11 cellular contexts compared by ENCODE assay signal in the genomic region with DNA sequence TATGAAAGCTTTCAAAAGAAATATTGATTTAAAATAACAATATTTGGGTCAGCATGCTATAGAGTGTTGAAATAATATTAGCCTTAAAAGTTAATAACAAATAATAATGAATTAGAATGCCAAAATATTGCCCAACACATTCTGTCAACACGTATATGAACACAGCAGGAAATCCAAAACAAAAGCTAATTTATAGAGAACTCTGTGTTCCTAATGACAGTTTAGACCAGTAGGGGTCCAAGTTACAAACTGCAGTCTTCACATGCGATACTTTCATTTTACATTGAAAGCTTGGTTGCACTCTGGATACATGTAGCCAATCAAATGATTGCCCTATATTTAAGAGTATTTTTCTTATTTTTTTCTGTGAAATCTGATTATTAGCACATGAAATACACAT.
DNase-seq lines count a peak whose midpoint lies in the region; ATAC-seq, FAIRE-seq and TF ChIP-seq lines count a peak whose summit lies in the region.
"Had no signal": no experiment of that assay in that cellular context is flagged by ENCODE, and none has a peak within 500 bp of the region (broad histone marks: within the 10 kb centered on the region; RNA-seq: fewer than 3 reads in every experiment).

No MANE protein-coding gene starts in this region.

- no peaks in the 10 kb centered on the region for H3F3A ChIP-seq in PC-9 (ENCODE audit: insufficient read depth, low read depth)

- H3K4me2 ChIP-seq in endothelial cell of umbilical vein (ENCODE audit: insufficient read depth, low read length) = no peak overlapping the region
- H3K4me2 ChIP-seq in PC-9 = no peak overlapping the region

- FAIRE-seq in endothelial cell of umbilical vein (lab: Jason Lieb, UNC) = no peak

- TF ChIP-seq EP300 in Ishikawa (IDR thresholded peaks at IDR 0.05; ENCODE audit: borderline replicate concordance) = no peak

- no peaks in the 10 kb centered on the region for H3K27me3 ChIP-seq in ACC112 (ENCODE audit: insufficient read depth, low read length)
- no peaks in the 10 kb centered on the region for H3K27me3 ChIP-seq in endothelial cell of umbilical vein (ENCODE audit: control insufficient read depth in 2 of 2, insufficient read depth in 2 of 2, low read length in 2 of 2)
- no peaks in the 10 kb centered on the region; the same call in 1 of the 2 replicates for H3K27me3 ChIP-seq in PC-9 (ENCODE audit: insufficient read depth, low read depth)

- H4K20me1 ChIP-seq in endothelial cell of umbilical vein (replicated peaks; ENCODE audit: control insufficient read depth, extremely low read depth, insufficient read depth, low read length) = no peaks in the 10 kb centered on the region
- no peaks in the 10 kb centered on the region for H4K20me1 ChIP-seq in PC-9 (ENCODE audit: insufficient read depth)

- no peak for TF ChIP-seq RAD21 in Ishikawa (IDR thresholded peaks at IDR 0.05; ENCODE audit: low read depth)

- intact Hi-C loops in endothelial cell of umbilical vein (cut with micrococcal nuclease) = loop anchor here (5.0 kb wide), 1 partner anchor 284 kb away; no protein-coding TSS in a partner anchor
- intact Hi-C loops in PC-9 (cut with micrococcal nuclease; ENCODE audit: unreplicated experiment) = no loop called here

- dilution Hi-C loops in endothelial cell of umbilical vein (cut with MboI; ENCODE audit: extremely low pct_ligation_motif_present, low sequenced_read_pairs) = no loop called here

- TF ChIP-seq CTCF in endothelial cell of umbilical vein (IDR thresholded peaks at IDR 0.05; ENCODE audit: extremely low read depth in 1 of 2, insufficient read depth in 1 of 2, low read depth in 1 of 2, low read length in 2 of 2) = peak; percentile 4 to 21
- no peak for TF ChIP-seq CTCF in PC-9 (conservative IDR thresholded peaks at IDR 0.05)

- no peak for TF ChIP-seq POLR2A in endothelial cell of umbilical vein (IDR thresholded peaks at IDR 0.05; ENCODE audit: low read depth, low read length)

- CTCF ChIA-PET in endothelial cell of umbilical vein (lab: Charles Lee) (interaction anchor here (0.8 to 2.5 kb wide), 6 partner anchors 15 to 163 kb away, joined by 3 to 18 read pairs (median 3); no protein-coding TSS in a partner anchor), PC-9 (lab: Charles Lee) (no interaction called here)

- BruUV-seq in endothelial cell of umbilical vein (replicated peaks; lab: Mats Ljungman, UMichigan) (no TSS peak), PC-9 (replicated peaks; lab: Mats Ljungman, UMichigan) (no TSS peak)

- H2AFZ ChIP-seq in ACC112 (ENCODE audit: low read length, unreplicated experiment) (peak overlapping the region; percentile 35), endothelial cell of umbilical vein (ENCODE audit: low read depth, low read length) (no peak overlapping the region), PC-9 (no peak overlapping the region)

- H3K27ac ChIP-seq in ACC112 (ENCODE audit: low read depth, low read length) = peak overlapping the region; percentile 88
- no peak overlapping the region for H3K27ac ChIP-seq in endothelial cell of umbilical vein (ENCODE audit: insufficient read depth, low read depth, low read length)
- H3K27ac ChIP-seq in PC-9 = no peak overlapping the region

- H3K4me1 ChIP-seq in ACC112 (ENCODE audit: control insufficient read depth, insufficient read depth, low read length, unreplicated experiment) (peaks cover 20% of the 10 kb centered on the region), endothelial cell of umbilical vein (ENCODE audit: control insufficient read depth, extremely low read depth, insufficient read depth, low read length) (no peaks in the 10 kb centered on the region), PC-9 (replicated peaks; ENCODE audit: insufficient read depth) (no peaks in the 10 kb centered on the region)

- no peaks in the 10 kb centered on the region for H3K9me2 ChIP-seq in PC-9 (ENCODE audit: insufficient read depth)

- H3K9ac ChIP-seq in endothelial cell of umbilical vein (replicated peaks; ENCODE audit: extremely low read depth, insufficient read depth, low read length) = no peak overlapping the region

- peak overlapping the region; percentile 69 for H3K4me3 ChIP-seq in ACC112 (ENCODE audit: low read depth, low read length)
- H3K4me3 ChIP-seq in endothelial cell of umbilical vein (replicated peaks in 1 of 3; ENCODE audit: insufficient read depth in 1 of 3, low read depth in 1 of 3, low read length in 3 of 3) = no peak overlapping the region
- no peak overlapping the region for H3K4me3 ChIP-seq in PC-9

- POLR2A ChIA-PET in endothelial cell of umbilical vein (lab: Charles Lee) (no interaction called here), PC-9 (lab: Charles Lee; ENCODE audit: unreplicated experiment) (no interaction called here)

- H3K9me3 ChIP-seq in endothelial cell of umbilical vein (replicated peaks; ENCODE audit: control insufficient read depth, insufficient read depth, low read length) (no peaks in the 10 kb centered on the region), PC-9 (ENCODE audit: insufficient read depth, low read depth) (no peaks in the 10 kb centered on the region)

- H3K9me1 ChIP-seq in endothelial cell of umbilical vein (replicated peaks; ENCODE audit: control insufficient read depth, extremely low read depth, insufficient read depth, low read length) = no peaks in the 10 kb centered on the region

- H3K79me2 ChIP-seq in ACC112 (ENCODE audit: control insufficient read depth, insufficient read depth, low read length, unreplicated experiment) (no peaks in the 10 kb centered on the region), endothelial cell of umbilical vein (ENCODE audit: control insufficient read depth, insufficient read depth, low read length) (no peaks in the 10 kb centered on the region), PC-9 (ENCODE audit: low read depth) (no peaks in the 10 kb centered on the region)

- peak; percentile 63 for ATAC-seq in GM19324 (IDR thresholded peaks at IDR 0.05; ENCODE audit: low FRiP score, unreplicated experiment)
- ATAC-seq: stimulated activated naive CD8-positive, alpha-beta T cell treated with anti-CD3 and anti-CD28 coated beads, Interleukin-15, Interleukin-2, amounts not matched to agents 100 U/mL and 50 U/mL, for 24 hours had no signal

- H3K36me3 ChIP-seq in ACC112 (ENCODE audit: insufficient read depth, low read length) (no peaks in the 10 kb centered on the region), endothelial cell of umbilical vein (ENCODE audit: control insufficient read depth in 2 of 2, extremely low read depth in 1 of 2, insufficient read depth in 2 of 2, low read length in 2 of 2) (no peaks in the 10 kb centered on the region), PC-9 (ENCODE audit: low read depth) (no peaks in the 10 kb centered on the region)

- DNase-seq in endothelial cell of umbilical vein (ENCODE audit: low read depth, low spot score) (peak; percentile 54), D341Med (ENCODE audit: low spot score) (no peak), PC-9 (no peak), NCI-H1105 treated with DMSO at 0.1 percent for 48 hours (lab: John Stamatoyannopoulos, UW) (no peak)
- no peak for DNase-seq in stimulated activated CD4-positive, alpha-beta T cell treated with anti-CD3 and anti-CD28 coated beads, Interleukin-4, amount 100 ng/mL, for 1 hour
- DNase-seq: activated gamma-delta T cell treated with Interleukin-2 at 50 U/mL for 16 hours; hypothalamus; stimulated activated naive CD8-positive, alpha-beta T cell treated with anti-CD3 and anti-CD28 coated beads, Interleukin-15, Interleukin-2, amounts not matched to agents 100 U/mL and 50 U/mL, for 24 hours had no signal

TF ChIP-seq in Ishikawa, 13 proteins besides CTCF, POLR2A, EP300 and RAD21:
- TF ChIP-seq NFIC (IDR thresholded peaks at IDR 0.05) (peak; percentile 31; the same call in 1 of the 2 replicates), TEAD4 (IDR thresholded peaks at IDR 0.05) (no peak), CEBPB (IDR thresholded peaks at IDR 0.05) (peak; percentile 80)

TF ChIP-seq in endothelial cell of umbilical vein, 7 proteins besides CTCF, POLR2A, EP300 and RAD21:
- TF ChIP-seq MAX (IDR thresholded peaks at IDR 0.05; ENCODE audit: insufficient read depth, insufficient read length) (no peak), MYC (IDR thresholded peaks at IDR 0.05; ENCODE audit: low read depth, low read length) (no peak), EZH2 (IDR thresholded peaks at IDR 0.05; ENCODE audit: borderline replicate concordance, low read depth, low read length, severe bottlenecking) (no peak), POLR2AphosphoS5 (IDR thresholded peaks at IDR 0.05; ENCODE audit: insufficient read depth, low read depth, low read length) (no peak), FOS (IDR thresholded peaks at IDR 0.05; ENCODE audit: borderline replicate concordance, insufficient read depth, low read length) (no peak), GATA2 (IDR thresholded peaks at IDR 0.05; ENCODE audit: insufficient read depth, insufficient read length, low read depth, low read length) (no peak)
